Comparison of ENCODE assay signal across 8 cellular contexts in genomic region chr10:22324893-22325271, GRCh38. TPM values are rescaled to one million over a fixed set of nuclear protein-coding genes. Genes with fewer than 3 reads are reported as not detected.
DNase-seq lines count a peak whose midpoint lies in the region; ATAC-seq and TF ChIP-seq lines count a peak whose summit lies in the region.

No MANE protein-coding gene starts in this region.

- peak overlapping the region; percentile 72 for H3K9ac ChIP-seq in skeletal muscle satellite cell (ENCODE audit: low read depth, low read length)

- ATAC-seq in T-cell (replicated peaks in 1 of 4) (no peak), gastroesophageal sphincter (no peak), GM18520 (IDR thresholded peaks at IDR 0.05; ENCODE audit: unreplicated experiment) (no peak), HG02678 (IDR thresholded peaks at IDR 0.05; ENCODE audit: unreplicated experiment) (no peak)

- no peak for TF ChIP-seq CTCF in gastroesophageal sphincter (IDR thresholded peaks at IDR 0.05)

- TF ChIP-seq POLR2A in gastroesophageal sphincter (IDR thresholded peaks at IDR 0.05), result no peak

- peak overlapping the region in 3 of 4 donors; percentile 77 to 80 (median 78) for H3K27ac ChIP-seq in gastroesophageal sphincter

- WGBS in gastroesophageal sphincter (ENCODE audit: low coverage in 1 of 2), 2 donors, result 7 to 10% methylated on average over 7 to 9 of the region's 9 CpGs

- POLR2A ChIA-PET in T-cell (lab: Charles Lee), result interaction anchor here in 1 of 2 donors (0.7 kb wide), 1 partner anchor 9 kb away, joined by 3 read pairs; the partner anchor contains the start of gene COMMD3

- H3K4me3 Mint-ChIP-seq in T-cell, result peak overlapping the region; percentile 82 to 87 (median 86)

- peaks cover 22% of the 10 kb centered on the region for H3K36me3 Mint-ChIP-seq in T-cell

- H3K4me1 ChIP-seq in gastroesophageal sphincter (peaks cover 10 to 50% (median 26%) of the 10 kb centered on the region in 3 donors), skeletal muscle satellite cell (ENCODE audit: control insufficient read depth, insufficient read depth, low read length) (peaks cover 26% of the 10 kb centered on the region)

- H3K4me2 ChIP-seq in skeletal muscle satellite cell (ENCODE audit: low read length), result peak overlapping the region; percentile 91

- DNase-seq in H7 (no peak), T-cell (no peak), DMS153 treated with DMSO at 0.1 percent for 48 hours (lab: John Stamatoyannopoulos, UW; ENCODE audit: unreplicated experiment) (no peak), SIG-M5 (lab: John Stamatoyannopoulos, UW) (no peak)

- no peaks in the 10 kb centered on the region for H3K9me3 ChIP-seq in gastroesophageal sphincter
- H3K9me3 ChIP-seq in skeletal muscle satellite cell (replicated peaks; ENCODE audit: low read length), result no peaks in the 10 kb centered on the region

- H3K9me3 Mint-ChIP-seq in T-cell, result peaks cover 0 to 4% (median 0%) of the 10 kb centered on the region in 3 donors

- peak overlapping the region; percentile 39; the same call in 1 of the 2 replicates for H3K4me3 ChIP-seq in H7 (ENCODE audit: insufficient read depth, low read depth, low read length)
- H3K4me3 ChIP-seq in gastroesophageal sphincter, result peak overlapping the region; percentile 62 to 90
- H3K4me3 ChIP-seq in skeletal muscle satellite cell (ENCODE audit: low read length), result peak overlapping the region; percentile 78

- H3K27me3 ChIP-seq in H7 (ENCODE audit: control insufficient read depth, insufficient read depth, low read length) (peaks cover 82% of the 10 kb centered on the region), gastroesophageal sphincter (no peaks in the 10 kb centered on the region), skeletal muscle satellite cell (ENCODE audit: control insufficient read depth, insufficient read depth, low read length) (peaks cover 25% of the 10 kb centered on the region)

- CTCF ChIA-PET in T-cell (lab: Charles Lee), result interaction anchor here (0.6 to 1.0 kb wide), 4 partner anchors 16 to 664 kb away, joined by 3 to 4 read pairs (median 3); no protein-coding TSS in a partner anchor

- H3K4me1 Mint-ChIP-seq in T-cell, result peaks cover 42 to 45% (median 44%) of the 10 kb centered on the region in 3 donors

- no peak for TF ChIP-seq EP300 in gastroesophageal sphincter (IDR thresholded peaks at IDR 0.05)

- H3K27me3 Mint-ChIP-seq in T-cell, result peaks cover 8 to 27% of the 10 kb centered on the region in 2 donors

- H3K36me3 ChIP-seq in H7 (replicated peaks; ENCODE audit: control insufficient read depth, insufficient read depth, low read length), result no peaks in the 10 kb centered on the region
- H3K36me3 ChIP-seq in gastroesophageal sphincter, result peaks cover 0 to 35% of the 10 kb centered on the region in 2 donors
- H3K36me3 ChIP-seq in skeletal muscle satellite cell (ENCODE audit: insufficient read depth, low read length), result peaks cover 20% of the 10 kb centered on the region

- H3K27ac Mint-ChIP-seq in T-cell, result peak overlapping the region; percentile 75 to 89

RNA-seq across cellular contexts. Expression of gene BMI1, which starts 4.0 kb away (rescaled TPM):
- 1.3 and 4.1 TPM in 2 replicates for total RNA-seq in H7 (2014; rRNA removed; shearing (Covaris generic))
- total RNA-seq in T-cell, result 10 to 100 TPM; 48.9 to 69.2 (median 63.6) TPM
- 100 to 1,000 TPM in 2 of 4 donors, 10 to 100 TPM in 2; 70.5 to 108 (median 94.3) TPM for total RNA-seq in gastroesophageal sphincter
- 58.3 and 69.0 TPM in 2 replicates for total RNA-seq in skeletal muscle satellite cell (2012; rRNA removed)

RNA-seq across cellular contexts. Expression of gene COMMD3, which starts 8.7 kb away (rescaled TPM):
- 1.1 and 1.8 TPM in 2 replicates for total RNA-seq in H7 (2014; rRNA removed; shearing (Covaris generic))
- total RNA-seq in T-cell (10 to 100 TPM; 25.2 to 57.2 (median 49.7) TPM), gastroesophageal sphincter (10 to 100 TPM; 17.5 to 68.6 (median 24.6) TPM)
- 48.7 and 49.9 TPM in 2 replicates for total RNA-seq in skeletal muscle satellite cell (2012; rRNA removed)

RNA-seq across cellular contexts. Expression of gene SPAG6, which starts 20.4 kb away (rescaled TPM):
- not detected in 2 replicates for total RNA-seq in H7 (2014; rRNA removed; shearing (Covaris generic))
- under 1 TPM in 2 of 5 donors, not detected in 3; 0.23 to 0.33 TPM for total RNA-seq in T-cell
- not detected for total RNA-seq in gastroesophageal sphincter
- under 0.01 TPM in 1 of 2 replicates, not detected in the other for total RNA-seq in skeletal muscle satellite cell (2012; rRNA removed)
